Comparison of ENCODE assay signal across 1 cellular context in the genomic region with DNA sequence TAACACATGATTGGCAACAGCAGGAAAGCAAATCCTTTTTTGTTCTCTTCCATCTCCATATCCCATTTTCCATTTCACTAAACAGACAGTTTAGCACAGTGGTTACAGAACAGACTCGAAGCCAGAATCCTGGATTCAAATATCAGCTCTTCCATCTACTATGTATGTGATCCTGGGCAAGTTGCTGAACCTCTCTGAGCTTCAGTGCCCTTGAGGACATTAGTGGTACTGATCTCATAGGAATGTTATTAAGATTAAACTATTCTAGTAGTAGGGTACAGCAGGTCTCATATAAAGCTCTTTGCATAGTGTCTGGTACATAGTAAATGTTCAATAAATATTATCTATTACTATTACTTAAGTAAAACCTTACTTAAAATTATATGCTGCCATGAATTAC.
TF ChIP-seq lines count a peak whose summit lies in the region.

No MANE protein-coding gene starts in this region.

TF ChIP-seq in GM12878, 131 proteins besides CTCF, POLR2A, EP300 and RAD21:
- TF ChIP-seq, protein P1, sequence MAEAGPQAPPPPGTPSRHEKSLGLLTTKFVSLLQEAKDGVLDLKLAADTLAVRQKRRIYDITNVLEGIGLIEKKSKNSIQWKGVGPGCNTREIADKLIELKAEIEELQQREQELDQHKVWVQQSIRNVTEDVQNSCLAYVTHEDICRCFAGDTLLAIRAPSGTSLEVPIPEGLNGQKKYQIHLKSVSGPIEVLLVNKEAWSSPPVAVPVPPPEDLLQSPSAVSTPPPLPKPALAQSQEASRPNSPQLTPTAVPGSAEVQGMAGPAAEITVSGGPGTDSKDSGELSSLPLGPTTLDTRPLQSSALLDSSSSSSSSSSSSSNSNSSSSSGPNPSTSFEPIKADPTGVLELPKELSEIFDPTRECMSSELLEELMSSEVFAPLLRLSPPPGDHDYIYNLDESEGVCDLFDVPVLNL (IDR thresholded peaks at IDR 0.05; ENCODE audit: low read depth, low read length): no peak
- TF ChIP-seq MYC (IDR thresholded peaks at IDR 0.05; ENCODE audit: insufficient read depth, insufficient read length, insufficient replicate concordance, low read length, severe bottlenecking): no peak
- TF ChIP-seq NR2F1 (conservative IDR thresholded peaks at IDR 0.05): no peak
- no peak for TF ChIP-seq ZBED1 (IDR thresholded peaks at IDR 0.05; ENCODE audit: borderline replicate concordance)
- TF ChIP-seq SUZ12 (IDR thresholded peaks at IDR 0.05; ENCODE audit: unreplicated experiment): no peak
- TF ChIP-seq CBX5 (IDR thresholded peaks at IDR 0.05; ENCODE audit: low read depth): no peak
- TF ChIP-seq CEBPB (IDR thresholded peaks at IDR 0.05; ENCODE audit: borderline replicate concordance in 1 of 2, low read depth in 2 of 2, low read length in 2 of 2): no peak
- TF ChIP-seq POLR2AphosphoS2 (IDR thresholded peaks at IDR 0.05; ENCODE audit: low read depth, low read length): no peak
- no peak for TF ChIP-seq EGR1 (IDR thresholded peaks at IDR 0.05; ENCODE audit: borderline replicate concordance in 1 of 2, low read depth in 2 of 2, low read length in 2 of 2)
- no peak for TF ChIP-seq MXI1 (IDR thresholded peaks at IDR 0.05; ENCODE audit: low read depth, low read length)
- TF ChIP-seq JUND (IDR thresholded peaks at IDR 0.05; ENCODE audit: low read depth, low read length): no peak
- no peak for TF ChIP-seq ESRRA (IDR thresholded peaks at IDR 0.05; ENCODE audit: low read length)
- TF ChIP-seq RB1 (IDR thresholded peaks at IDR 0.05; ENCODE audit: borderline replicate concordance): no peak
- TF ChIP-seq, protein P2, sequence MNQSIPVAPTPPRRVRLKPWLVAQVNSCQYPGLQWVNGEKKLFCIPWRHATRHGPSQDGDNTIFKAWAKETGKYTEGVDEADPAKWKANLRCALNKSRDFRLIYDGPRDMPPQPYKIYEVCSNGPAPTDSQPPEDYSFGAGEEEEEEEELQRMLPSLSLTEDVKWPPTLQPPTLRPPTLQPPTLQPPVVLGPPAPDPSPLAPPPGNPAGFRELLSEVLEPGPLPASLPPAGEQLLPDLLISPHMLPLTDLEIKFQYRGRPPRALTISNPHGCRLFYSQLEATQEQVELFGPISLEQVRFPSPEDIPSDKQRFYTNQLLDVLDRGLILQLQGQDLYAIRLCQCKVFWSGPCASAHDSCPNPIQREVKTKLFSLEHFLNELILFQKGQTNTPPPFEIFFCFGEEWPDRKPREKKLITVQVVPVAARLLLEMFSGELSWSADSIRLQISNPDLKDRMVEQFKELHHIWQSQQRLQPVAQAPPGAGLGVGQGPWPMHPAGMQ (IDR thresholded peaks at IDR 0.05; ENCODE audit: borderline replicate concordance): no peak
- TF ChIP-seq, protein P3, sequence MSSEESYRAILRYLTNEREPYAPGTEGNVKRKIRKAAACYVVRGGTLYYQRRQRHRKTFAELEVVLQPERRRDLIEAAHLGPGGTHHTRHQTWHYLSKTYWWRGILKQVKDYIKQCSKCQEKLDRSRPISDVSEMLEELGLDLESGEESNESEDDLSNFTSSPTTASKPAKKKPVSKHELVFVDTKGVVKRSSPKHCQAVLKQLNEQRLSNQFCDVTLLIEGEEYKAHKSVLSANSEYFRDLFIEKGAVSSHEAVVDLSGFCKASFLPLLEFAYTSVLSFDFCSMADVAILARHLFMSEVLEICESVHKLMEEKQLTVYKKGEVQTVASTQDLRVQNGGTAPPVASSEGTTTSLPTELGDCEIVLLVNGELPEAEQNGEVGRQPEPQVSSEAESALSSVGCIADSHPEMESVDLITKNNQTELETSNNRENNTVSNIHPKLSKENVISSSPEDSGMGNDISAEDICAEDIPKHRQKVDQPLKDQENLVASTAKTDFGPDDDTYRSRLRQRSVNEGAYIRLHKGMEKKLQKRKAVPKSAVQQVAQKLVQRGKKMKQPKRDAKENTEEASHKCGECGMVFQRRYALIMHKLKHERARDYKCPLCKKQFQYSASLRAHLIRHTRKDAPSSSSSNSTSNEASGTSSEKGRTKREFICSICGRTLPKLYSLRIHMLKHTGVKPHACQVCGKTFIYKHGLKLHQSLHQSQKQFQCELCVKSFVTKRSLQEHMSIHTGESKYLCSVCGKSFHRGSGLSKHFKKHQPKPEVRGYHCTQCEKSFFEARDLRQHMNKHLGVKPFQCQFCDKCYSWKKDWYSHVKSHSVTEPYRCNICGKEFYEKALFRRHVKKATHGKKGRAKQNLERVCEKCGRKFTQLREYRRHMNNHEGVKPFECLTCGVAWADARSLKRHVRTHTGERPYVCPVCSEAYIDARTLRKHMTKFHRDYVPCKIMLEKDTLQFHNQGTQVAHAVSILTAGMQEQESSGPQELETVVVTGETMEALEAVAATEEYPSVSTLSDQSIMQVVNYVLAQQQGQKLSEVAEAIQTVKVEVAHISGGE (CRISPR knock-in tag; IDR thresholded peaks at IDR 0.05): no peak
- TF ChIP-seq DPF2 (IDR thresholded peaks at IDR 0.05): no peak
- TF ChIP-seq, protein P4, sequence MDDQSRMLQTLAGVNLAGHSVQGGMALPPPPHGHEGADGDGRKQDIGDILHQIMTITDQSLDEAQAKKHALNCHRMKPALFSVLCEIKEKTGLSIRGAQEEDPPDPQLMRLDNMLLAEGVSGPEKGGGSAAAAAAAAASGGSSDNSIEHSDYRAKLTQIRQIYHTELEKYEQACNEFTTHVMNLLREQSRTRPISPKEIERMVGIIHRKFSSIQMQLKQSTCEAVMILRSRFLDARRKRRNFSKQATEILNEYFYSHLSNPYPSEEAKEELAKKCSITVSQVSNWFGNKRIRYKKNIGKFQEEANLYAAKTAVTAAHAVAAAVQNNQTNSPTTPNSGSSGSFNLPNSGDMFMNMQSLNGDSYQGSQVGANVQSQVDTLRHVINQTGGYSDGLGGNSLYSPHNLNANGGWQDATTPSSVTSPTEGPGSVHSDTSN (IDR thresholded peaks at IDR 0.05; ENCODE audit: insufficient replicate concordance, low read depth, low read length): no peak
- no peak for TF ChIP-seq RBBP5 (conservative IDR thresholded peaks at IDR 0.05)
- no peak for TF ChIP-seq MTA3 (IDR thresholded peaks at IDR 0.05; ENCODE audit: borderline replicate concordance, low read length)
- TF ChIP-seq RAD51 (IDR thresholded peaks at IDR 0.05): no peak
